23 cellular contexts compared by ENCODE assay signal in genomic region chr4:154612472-154613414, GRCh38. TPM values are rescaled to one million over a fixed set of nuclear protein-coding genes. Genes with fewer than 3 reads are reported as not detected.
"Had no signal": no experiment of that assay in that cellular context is flagged by ENCODE, and none has a peak within 500 bp of the region (broad histone marks: within the 10 kb centered on the region; RNA-seq: fewer than 3 reads in every experiment).

FGG (minus strand) TSS chr4:154612656; CDS start chr4:154612609, 47 bp downstream.

- H3K4me1 ChIP-seq: suprapubic skin had no signal

- H3K36me3 Mint-ChIP-seq: activated CD8-positive, alpha-beta memory T cell treated with anti-CD3 and anti-CD28 coated beads, Interleukin-2, amount 10 ng/mL, durations not matched to agents 7 days and 5 days; brain; immature natural killer cell had no signal

- H3K9me3 ChIP-seq: suprapubic skin had no signal

- DNase-seq: activated CD4-positive, alpha-beta T cell treated with anti-CD3 and anti-CD28 coated beads, Interleukin-2, amount 50 U/mL, for 48 hours; activated CD8-positive, alpha-beta memory T cell treated with anti-CD3 and anti-CD28 coated beads, Interleukin-2, amount 10 ng/mL, durations not matched to agents 7 days and 5 days; activated effector memory CD4-positive, alpha-beta T cell treated with Interleukin-2 at 50 U/mL for 16 hours; activated naive CD4-positive, alpha-beta T cell treated with anti-CD3 and anti-CD28 coated beads, Interleukin-2, amount 50 U/mL, for 16 hours; activated T-cell treated with anti-CD3 and anti-CD28 coated beads, Interleukin-2, amount 50 U/mL, for 24 hours; amniotic stem cell; effector memory CD4-positive, alpha-beta T cell; foreskin melanocyte; head of caudate nucleus; immature natural killer cell; mesendoderm; right cardiac atrium; small intestine; stimulated activated CD4-positive, alpha-beta T cell treated with anti-CD3 and anti-CD28 coated beads, Interleukin-4, amount 100 ng/mL, for 4 hours; T-helper 1 cell; trophoblast cell had no signal

- FAIRE-seq: small intestine had no signal

- H3K4me3 ChIP-seq: suprapubic skin had no signal

- H3K36me3 ChIP-seq: suprapubic skin had no signal

- H3K27ac ChIP-seq: suprapubic skin, VCaP had no signal

- H3K27ac Mint-ChIP-seq: activated CD8-positive, alpha-beta memory T cell treated with anti-CD3 and anti-CD28 coated beads, Interleukin-2, amount 10 ng/mL, durations not matched to agents 7 days and 5 days; activated T-cell treated with anti-CD3 and anti-CD28 coated beads, Interleukin-2, amount 50 U/mL, for 24 hours; brain; dendritic cell treated with granulocyte-macrophage colony-stimulating factor and Interleukin-4, amounts not matched to agents 40 ng/mL and 50 ng/mL, for 4 days; immature natural killer cell; nephron; progenitor cell of endocrine pancreas; stimulated activated naive CD8-positive, alpha-beta T cell treated with anti-CD3 and anti-CD28 coated beads, Interleukin-15, Interleukin-2, amounts not matched to agents 100 ng/mL and 50 ng/mL, for 24 hours had no signal

- ATAC-seq: activated CD8-positive, alpha-beta memory T cell treated with anti-CD3 and anti-CD28 coated beads, Interleukin-2, amount 10 ng/mL, durations not matched to agents 7 days and 5 days; right cardiac atrium had no signal

- H3K9me3 Mint-ChIP-seq: activated T-cell treated with anti-CD3 and anti-CD28 coated beads, Interleukin-2, amount 50 U/mL, for 24 hours; brain; dendritic cell treated with granulocyte-macrophage colony-stimulating factor and Interleukin-4, amounts not matched to agents 40 ng/mL and 50 ng/mL, for 4 days; immature natural killer cell; nephron; stimulated activated naive CD8-positive, alpha-beta T cell treated with anti-CD3 and anti-CD28 coated beads, Interleukin-15, Interleukin-2, amounts not matched to agents 100 ng/mL and 50 ng/mL, for 24 hours had no signal

RNA-seq across cellular contexts. Expression of gene FGG, which starts in this region (rescaled TPM):
- total RNA-seq: activated CD8-positive, alpha-beta memory T cell treated with anti-CD3 and anti-CD28 coated beads, Interleukin-2, amount 10 ng/mL, durations not matched to agents 7 days and 5 days had no signal
- polyA plus RNA-seq: immature natural killer cell had no signal
